ENCODE assay signal across 13 cellular contexts in genomic region chr14:49581209-49581960, GRCh38. TPM values are rescaled to one million over a fixed set of nuclear protein-coding genes. Genes with fewer than 3 reads are reported as not detected.
DNase-seq lines count a peak whose midpoint lies in the region; TF ChIP-seq lines count a peak whose summit lies in the region.
"Had no signal": no experiment of that assay in that cellular context is flagged by ENCODE, and none has a peak within 500 bp of the region (broad histone marks: within the 10 kb centered on the region; RNA-seq: fewer than 3 reads in every experiment).

No MANE protein-coding gene starts in this region.

- H3K27me3 ChIP-seq in HUES6 (ENCODE audit: control insufficient read depth, insufficient read depth, low read length) (no peaks in the 10 kb centered on the region), MM.1S (replicated peaks; ENCODE audit: insufficient read depth, low read length) (no peaks in the 10 kb centered on the region)
- H3K27me3 ChIP-seq: left lung, MG63, tibial artery had no signal

- TF ChIP-seq CTCF in endothelial cell (IDR thresholded peaks at IDR 0.05; ENCODE audit: unreplicated experiment), result no peak
- TF ChIP-seq CTCF in MM.1S (IDR thresholded peaks at IDR 0.05; ENCODE audit: low read length), result no peak

- H3K9me2 ChIP-seq in MM.1S (replicated peaks; ENCODE audit: insufficient read depth, low read length), result no peaks in the 10 kb centered on the region

- no peak overlapping the region for H2AFZ ChIP-seq in MM.1S (ENCODE audit: low read length)

- H3K27me3 Mint-ChIP-seq in endothelial cell (ENCODE audit: unreplicated experiment), result peaks cover 24% of the 10 kb centered on the region

- H3K36me3 ChIP-seq in HUES6 (ENCODE audit: control insufficient read depth, insufficient read depth, low read length), result peaks cover 58% of the 10 kb centered on the region
- H3K36me3 ChIP-seq in MM.1S (replicated peaks; ENCODE audit: insufficient read depth, low read length), result no peaks in the 10 kb centered on the region; the same call in 1 of the 2 replicates

- no peak overlapping the region for H3K4me2 ChIP-seq in MM.1S (ENCODE audit: low read depth, low read length)

- H3K9me3 ChIP-seq in HUES6 (ENCODE audit: control insufficient read depth, insufficient read depth, low read depth, low read length), result no peaks in the 10 kb centered on the region
- H3K9me3 ChIP-seq in MM.1S (replicated peaks; ENCODE audit: insufficient read depth, low read length), result no peaks in the 10 kb centered on the region
- H3K9me3 ChIP-seq: left lung, MG63, tibial artery had no signal

- peaks cover 5% of the 10 kb centered on the region; the same call in 1 of the 2 replicates for H3F3A ChIP-seq in MM.1S (ENCODE audit: insufficient read depth, low read length)

- no peak overlapping the region for H3K4me3 Mint-ChIP-seq in endothelial cell (ENCODE audit: unreplicated experiment)

- H3K4me1 ChIP-seq in HUES6 (ENCODE audit: control insufficient read depth, insufficient read depth, low read length), result peaks cover 9% of the 10 kb centered on the region; the same call in 1 of the 2 replicates
- H3K4me1 ChIP-seq in MM.1S (ENCODE audit: low read length), result no peaks in the 10 kb centered on the region

- peak overlapping the region; percentile 48 for H3K27ac Mint-ChIP-seq in endothelial cell (ENCODE audit: unreplicated experiment)

- H3K27ac ChIP-seq in HUES6 (ENCODE audit: low read depth, low read length) (no peak overlapping the region), MM.1S (ENCODE audit: low read length) (no peak overlapping the region)
- H3K27ac ChIP-seq: left lung, tibial artery had no signal

- peaks cover 44% of the 10 kb centered on the region for H3K79me2 ChIP-seq in MM.1S (ENCODE audit: low read length)

- H4K20me1 ChIP-seq in MM.1S (ENCODE audit: insufficient read depth, low read length), result peaks cover 3% of the 10 kb centered on the region; the same call in 1 of the 2 replicates

- peaks cover 30% of the 10 kb centered on the region for H3K4me1 Mint-ChIP-seq in endothelial cell (ENCODE audit: unreplicated experiment)

- no peak overlapping the region for H3K4me3 ChIP-seq in HUES6 (ENCODE audit: low read depth, low read length)
- no peak overlapping the region for H3K4me3 ChIP-seq in MM.1S (ENCODE audit: low read length)
- H3K4me3 ChIP-seq: left lung, MG63, tibial artery had no signal

- DNase-seq in DMS 273 (lab: John Stamatoyannopoulos, UW; ENCODE audit: unreplicated experiment) (peak; percentile 60), DMS 273 treated with DMSO at 0.1 percent for 48 hours (lab: John Stamatoyannopoulos, UW) (no peak), endothelial cell (ENCODE audit: low spot score) (no peak), NCI-H748 (lab: John Stamatoyannopoulos, UW; ENCODE audit: unreplicated experiment) (no peak), MM.1S (no peak)
- DNase-seq: 8988T; H7; left lung; MG63; NCI-H524 treated with DMSO at 0.1 percent for 48 hours; stimulated activated CD4-positive, alpha-beta T cell treated with anti-CD3 and anti-CD28 coated beads, Interleukin-4, amount 100 ng/mL, for 24 hours; tibial artery had no signal

- no peaks in the 10 kb centered on the region for H3K9me3 Mint-ChIP-seq in endothelial cell (ENCODE audit: unreplicated experiment)

- peaks cover 45% of the 10 kb centered on the region for H3K36me3 Mint-ChIP-seq in endothelial cell (ENCODE audit: low read depth, unreplicated experiment)

- peak overlapping the region; percentile 3 for H3K9ac ChIP-seq in HUES6 (ENCODE audit: low read length)
- no peak overlapping the region for H3K9ac ChIP-seq in MM.1S (ENCODE audit: low read length)

RNA-seq across cellular contexts. Expression of gene RPS29, which starts 4.8 kb away (rescaled TPM):
- total RNA-seq in endothelial cell (ENCODE audit: unreplicated experiment), result 2,246 TPM

RNA-seq across cellular contexts. Expression of gene LRR1, which starts 17.4 kb away (rescaled TPM):
- 12.9 TPM for total RNA-seq in endothelial cell (ENCODE audit: unreplicated experiment)

RNA-seq across cellular contexts. Expression of gene RPL36AL, which starts 39.0 kb away (rescaled TPM):
- total RNA-seq in endothelial cell (ENCODE audit: unreplicated experiment), result 186 TPM

RNA-seq across cellular contexts. Expression of gene MGAT2, which starts 39.2 kb away (rescaled TPM):
- 47.0 TPM for total RNA-seq in endothelial cell (ENCODE audit: unreplicated experiment)

RNA-seq across cellular contexts. Expression of gene DNAAF2, which starts 53.7 kb away (rescaled TPM):
- total RNA-seq in endothelial cell (ENCODE audit: unreplicated experiment), result 8.6 TPM
